ENCODE assay signal across 8 cellular contexts in genomic region chr1:111030590-111030989, GRCh38.
DNase-seq lines count a peak whose midpoint lies in the region; ATAC-seq and TF ChIP-seq lines count a peak whose summit lies in the region.

No MANE protein-coding gene starts in this region.

- peaks cover 16% of the 10 kb centered on the region for H3K4me1 Mint-ChIP-seq in memory B cell

- no peaks in the 10 kb centered on the region for H3K36me3 Mint-ChIP-seq in memory B cell

- H3K4me3 ChIP-seq in GM12865 (ENCODE audit: low read depth, low read length) (no peak overlapping the region), cardiac fibroblast (replicated peaks in 1 of 2; ENCODE audit: low read depth in 2 of 2, low read length in 2 of 2) (no peak overlapping the region)

- peak; percentile 85 for TF ChIP-seq CTCF in GM12865 (IDR thresholded peaks at IDR 0.05; ENCODE audit: insufficient read depth, low read depth, low read length, missing control alignments)
- TF ChIP-seq CTCF in cardiac fibroblast (IDR thresholded peaks at IDR 0.05; ENCODE audit: low read depth, low read length), result peak; percentile 89

- no peaks in the 10 kb centered on the region for H3K27me3 Mint-ChIP-seq in memory B cell

- H3K4me3 Mint-ChIP-seq in memory B cell, result no peak overlapping the region

- in situ Hi-C loops in ACHN (cut with HindIII; ENCODE audit: low pct_ligation_motif_present, low pct_unique_long_range_greater_than_20kb, low sequenced_read_pairs), result no loop called here

- H3K27ac Mint-ChIP-seq in memory B cell, result no peak overlapping the region

- ATAC-seq in memory B cell (ENCODE audit: low read depth) (peak; percentile 78), GM19324 (IDR thresholded peaks at IDR 0.05; ENCODE audit: low FRiP score, unreplicated experiment) (no peak)
- ATAC-seq in stimulated activated naive CD8-positive, alpha-beta T cell treated with anti-CD3 and anti-CD28 coated beads, Interleukin-15, Interleukin-2, amounts not matched to agents 100 U/mL and 50 U/mL, for 24 hours, result peak; percentile 40

- DNase-seq in ACHN (peak; percentile 48), GM12865 (ENCODE audit: low read depth) (peak; percentile 82), NCI-H128 (lab: John Stamatoyannopoulos, UW; ENCODE audit: unreplicated experiment) (peak; percentile 30), T-helper 22 cell (ENCODE audit: low read depth) (peak; percentile 4), cardiac fibroblast (ENCODE audit: low read depth in 2 of 2) (peak; percentile 71 to 80), memory B cell (ENCODE audit: low spot score in 2 of 2) (peak; percentile 46 to 63)
- DNase-seq in stimulated activated naive CD8-positive, alpha-beta T cell treated with anti-CD3 and anti-CD28 coated beads, Interleukin-15, Interleukin-2, amounts not matched to agents 100 U/mL and 50 U/mL, for 24 hours, result peak; percentile 54

- no peaks in the 10 kb centered on the region for H3K9me3 Mint-ChIP-seq in memory B cell

Comparison
In these comparisons a context has a peak if more than half of its experiments do, and no peak if none do; other contexts are left out.
1. DNase-seq: peak in every context shown above with its lines; median percentile 82 in GM12865; 76 in cardiac fibroblast; 54 in memory B cell; 54 in stimulated activated naive CD8-positive, alpha-beta T cell treated with anti-CD3 and anti-CD28 coated beads, Interleukin-15, Interleukin-2, amounts not matched to agents 100 U/mL and 50 U/mL, for 24 hours; 48 in ACHN; 30 in NCI-H128; 4 in T-helper 22 cell.